Comparison of ENCODE assay signal across 10 cellular contexts in genomic region chr1:230062521-230062920, GRCh38.
"Had no signal": no experiment of that assay in that cellular context is flagged by ENCODE, and none has a peak within 500 bp of the region (broad histone marks: within the 10 kb centered on the region; RNA-seq: fewer than 3 reads in every experiment).

No MANE protein-coding gene starts in this region.

- H3K36me3 Mint-ChIP-seq: IgD-negative memory B cell had no signal

- H3K9ac ChIP-seq: GM23248 had no signal

- H3K4me3 Mint-ChIP-seq: H9, HFFc6, IgD-negative memory B cell had no signal

- H3K27ac ChIP-seq: GM23248, HL-60 had no signal

- FAIRE-seq: H54, HepG2 had no signal

- ATAC-seq: HepG2 had no signal

- H3K27ac Mint-ChIP-seq: H9, HFFc6, IgD-negative memory B cell had no signal

- H2AFZ ChIP-seq: GM23248 had no signal

- H3K4me3 ChIP-seq: GM23248 had no signal

- DNase-seq: GM23248, GOT3, H9, HCEC 1CT, HFFc6, KG1 had no signal
